ENCODE assay signal across 14 cellular contexts in the genomic region with DNA sequence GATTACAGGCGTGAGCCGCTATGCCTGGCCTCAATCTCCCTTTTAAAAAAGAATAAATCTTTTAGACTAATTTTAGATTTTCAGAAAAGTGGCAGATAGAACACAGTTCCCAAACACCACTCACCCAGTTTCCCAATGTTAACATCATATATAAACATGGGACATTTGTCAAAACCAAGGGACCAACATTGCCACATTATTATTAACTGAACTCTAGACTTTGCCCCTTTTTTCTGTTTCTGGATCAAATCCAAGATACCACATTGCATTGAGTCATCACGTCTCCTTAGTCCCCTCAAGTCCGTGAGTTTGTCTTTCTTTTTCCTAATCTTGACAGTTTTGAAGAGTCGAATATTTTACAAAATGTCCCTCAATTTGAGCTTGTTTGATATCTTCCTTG. TPM values are rescaled to one million over a fixed set of nuclear protein-coding genes. Genes with fewer than 3 reads are reported as not detected.
DNase-seq lines count a peak whose midpoint lies in the region; ATAC-seq, FAIRE-seq and TF ChIP-seq lines count a peak whose summit lies in the region.
"Had no signal": no experiment of that assay in that cellular context is flagged by ENCODE, and none has a peak within 500 bp of the region (broad histone marks: within the 10 kb centered on the region; RNA-seq: fewer than 3 reads in every experiment).

No MANE protein-coding gene starts in this region.

- H3K36me3 Mint-ChIP-seq in activated T-cell treated with anti-CD3 and anti-CD28 coated beads, Interleukin-2, amount 50 U/mL, for 24 hours (ENCODE audit: low read depth) = peaks cover 24% of the 10 kb centered on the region
- H3K36me3 Mint-ChIP-seq in activated B cell treated with CpG ODN at 0.5 μM for 24 hours (ENCODE audit: low read depth) = peaks cover 11% of the 10 kb centered on the region
- H3K36me3 Mint-ChIP-seq: IgD-negative memory B cell had no signal

- POLR2A ChIA-PET in activated B cell treated with CpG ODN at 0.5 μM for 24 hours (lab: Charles Lee) = interaction anchor here (0.7 to 4.0 kb wide), 6 partner anchors 55 to 511 kb away, joined by 3 to 125 read pairs (median 7); a partner anchor contains a TSS

- no peak for FAIRE-seq in small intestine (lab: Jason Lieb, UNC)

- no peaks in the 10 kb centered on the region for H3K9me3 Mint-ChIP-seq in activated T-cell treated with anti-CD3 and anti-CD28 coated beads, Interleukin-2, amount 50 U/mL, for 24 hours
- H3K9me3 Mint-ChIP-seq in activated B cell treated with CpG ODN at 0.5 μM for 24 hours = no peaks in the 10 kb centered on the region
- H3K9me3 Mint-ChIP-seq: IgD-negative memory B cell had no signal

- H3K27ac ChIP-seq in small intestine (ENCODE audit: low read depth in 1 of 2, low read length in 1 of 2) (no peak overlapping the region), right cardiac atrium (ENCODE audit: low read length) (no peak overlapping the region)
- H3K27ac ChIP-seq: heart right ventricle, left lung, testis had no signal

- H3K4me1 ChIP-seq in small intestine (ENCODE audit: control insufficient read depth in 2 of 2, insufficient read depth in 1 of 2, low read depth in 1 of 2, low read length in 1 of 2) = no peaks in the 10 kb centered on the region
- H3K4me1 ChIP-seq in right cardiac atrium (ENCODE audit: control insufficient read depth, insufficient read depth, low read length) = no peaks in the 10 kb centered on the region
- H3K4me1 ChIP-seq: testis had no signal

- intact Hi-C loops in activated B cell treated with CpG ODN at 0.5 μM for 24 hours (cut with micrococcal nuclease) = no loop called here
- intact Hi-C loops in right cardiac atrium (cut with DNase I) = no loop called here
- intact Hi-C loops in lower leg skin (cut with DNase I; ENCODE audit: low total_unique reads) = no loop called here

- H3K27ac Mint-ChIP-seq in activated T-cell treated with anti-CD3 and anti-CD28 coated beads, Interleukin-2, amount 50 U/mL, for 24 hours = peak overlapping the region; percentile 98
- H3K27ac Mint-ChIP-seq in activated B cell treated with CpG ODN at 0.5 μM for 24 hours = peak overlapping the region; percentile 13

- ATAC-seq in activated B cell treated with CpG ODN at 0.5 μM for 24 hours (ENCODE audit: low read depth) (no peak), right cardiac atrium (no peak)
- ATAC-seq: heart right ventricle, left lung had no signal

- no peak overlapping the region for H3K4me3 ChIP-seq in fibroblast of pulmonary artery (replicated peaks; ENCODE audit: low read depth, low read length)
- no peak overlapping the region for H3K4me3 ChIP-seq in small intestine (ENCODE audit: low read depth in 1 of 2, low read length in 2 of 2)
- H3K4me3 ChIP-seq in right cardiac atrium (ENCODE audit: low read length) = no peak overlapping the region
- no peak overlapping the region for H3K4me3 ChIP-seq in lower leg skin (ENCODE audit: low read depth, poor library complexity, severe bottlenecking)
- H3K4me3 ChIP-seq: heart right ventricle, left lung, testis had no signal

- H3K27me3 Mint-ChIP-seq in activated T-cell treated with anti-CD3 and anti-CD28 coated beads, Interleukin-2, amount 50 U/mL, for 24 hours = no peaks in the 10 kb centered on the region
- no peaks in the 10 kb centered on the region for H3K27me3 Mint-ChIP-seq in activated B cell treated with CpG ODN at 0.5 μM for 24 hours
- H3K27me3 Mint-ChIP-seq: IgD-negative memory B cell had no signal

- H3K4me1 Mint-ChIP-seq in activated T-cell treated with anti-CD3 and anti-CD28 coated beads, Interleukin-2, amount 50 U/mL, for 24 hours (ENCODE audit: low read depth) = peaks cover 27% of the 10 kb centered on the region
- H3K4me1 Mint-ChIP-seq in activated B cell treated with CpG ODN at 0.5 μM for 24 hours = peaks cover 17% of the 10 kb centered on the region

- H3K4me3 Mint-ChIP-seq in activated T-cell treated with anti-CD3 and anti-CD28 coated beads, Interleukin-2, amount 50 U/mL, for 24 hours = peak overlapping the region; percentile 85
- H3K4me3 Mint-ChIP-seq in activated B cell treated with CpG ODN at 0.5 μM for 24 hours = no peak overlapping the region

- CTCF ChIA-PET in activated B cell treated with CpG ODN at 0.5 μM for 24 hours (lab: Charles Lee) = no interaction called here

- H3K27me3 ChIP-seq in small intestine (ENCODE audit: control insufficient read depth in 2 of 2, insufficient read depth in 2 of 2, low read length in 2 of 2) (no peaks in the 10 kb centered on the region), right cardiac atrium (ENCODE audit: control insufficient read depth, insufficient read depth) (no peaks in the 10 kb centered on the region)
- H3K27me3 ChIP-seq: heart right ventricle, left lung, testis had no signal

- no peaks in the 10 kb centered on the region for H3K36me3 ChIP-seq in small intestine (ENCODE audit: control insufficient read depth in 2 of 2, insufficient read depth in 2 of 2, low read length in 2 of 2)
- H3K36me3 ChIP-seq: heart right ventricle, left lung had no signal

- no peak for TF ChIP-seq POLR2A in lower leg skin (IDR thresholded peaks at IDR 0.05)

- TF ChIP-seq CTCF in activated B cell treated with CpG ODN at 0.5 μM for 24 hours (IDR thresholded peaks at IDR 0.05) (no peak), fibroblast of pulmonary artery (IDR thresholded peaks at IDR 0.05; ENCODE audit: low read length, missing control alignments) (no peak), lower leg skin (IDR thresholded peaks at IDR 0.05) (no peak)

- 39 to 63% (median 58%) methylated on average over 5 of the region's 5 CpGs for WGBS in small intestine, 3 donors
- 71% methylated on average over 5 of the region's 5 CpGs for WGBS in right cardiac atrium
- 80 to 84% methylated on average over 5 of the region's 5 CpGs for WGBS in lower leg skin, 2 donors

- no peak for DNase-seq in activated T-cell treated with anti-CD3 and anti-CD28 coated beads, Interleukin-2, amount 50 U/mL, for 24 hours
- no peak for DNase-seq in activated T-cell treated with anti-CD3 and anti-CD28 coated beads, Interleukin-2, amount 50 U/mL, for 1 hour
- DNase-seq in activated B cell treated with CpG ODN at 0.5 μM for 24 hours (no peak), fibroblast of pulmonary artery (ENCODE audit: low read depth) (peak; percentile 13), small intestine (peak; percentile 80), right cardiac atrium (no peak), lower leg skin (ENCODE audit: low spot score in 2 of 2) (no peak), NCI-H1417 treated with DMSO at 0.1 percent for 48 hours (lab: John Stamatoyannopoulos, UW) (no peak)
- DNase-seq: activated gamma-delta T cell, caudate nucleus, heart right ventricle, left lung, testis had no signal

- H3K9me3 ChIP-seq in small intestine (ENCODE audit: control insufficient read depth, low read depth) = no peaks in the 10 kb centered on the region
- no peaks in the 10 kb centered on the region for H3K9me3 ChIP-seq in right cardiac atrium (ENCODE audit: control insufficient read depth, low read length)
- H3K9me3 ChIP-seq: heart right ventricle, left lung, testis had no signal

RNA-seq across cellular contexts. Expression of a gene that starts 2.4 kb away (rescaled TPM):
- total RNA-seq in activated B cell treated with CpG ODN at 0.5 μM for 24 hours = 28.4 and 34.8 TPM in 2 replicates
- 1 to 10 TPM; 4.3 to 7.0 (median 6.9) TPM for polyA plus RNA-seq in small intestine
- total RNA-seq in right cardiac atrium = 10 to 100 TPM; 12.5 to 14.4 (median 13.4) TPM
- 4.1 TPM for polyA plus RNA-seq in right cardiac atrium
- total RNA-seq in lower leg skin = 10 to 100 TPM in 3 of 4 donors, 1 to 10 TPM in 1; 2.3 to 18.2 (median 11.8) TPM

RNA-seq across cellular contexts. Expression of a gene that starts 60.0 kb away (rescaled TPM):
- 129 and 149 TPM in 2 replicates for total RNA-seq in activated B cell treated with CpG ODN at 0.5 μM for 24 hours
- 10 to 100 TPM; 30.3 to 47.2 (median 31.7) TPM for polyA plus RNA-seq in small intestine
- 10 to 100 TPM; 47.5 to 62.9 (median 56.6) TPM for total RNA-seq in right cardiac atrium
- polyA plus RNA-seq in right cardiac atrium = 41.1 TPM
- total RNA-seq in lower leg skin = 10 to 100 TPM; 37.9 to 52.7 (median 40.4) TPM

Comparison
In these comparisons a context has a peak if more than half of its experiments do, and no peak if none do; other contexts are left out.
1. DNase-seq: peak in fibroblast of pulmonary artery (single experiment) and small intestine (single experiment); none in activated T-cell treated with anti-CD3 and anti-CD28 coated beads, Interleukin-2, amount 50 U/mL, for 24 hours (single experiment), activated T-cell treated with anti-CD3 and anti-CD28 coated beads, Interleukin-2, amount 50 U/mL, for 1 hour (single experiment), activated B cell treated with CpG ODN at 0.5 μM for 24 hours (single experiment), right cardiac atrium (0 of 3), lower leg skin (0 of 2) and NCI-H1417 treated with DMSO at 0.1 percent for 48 hours (single experiment).